9 cellular contexts compared by ENCODE assay signal in the genomic region with DNA sequence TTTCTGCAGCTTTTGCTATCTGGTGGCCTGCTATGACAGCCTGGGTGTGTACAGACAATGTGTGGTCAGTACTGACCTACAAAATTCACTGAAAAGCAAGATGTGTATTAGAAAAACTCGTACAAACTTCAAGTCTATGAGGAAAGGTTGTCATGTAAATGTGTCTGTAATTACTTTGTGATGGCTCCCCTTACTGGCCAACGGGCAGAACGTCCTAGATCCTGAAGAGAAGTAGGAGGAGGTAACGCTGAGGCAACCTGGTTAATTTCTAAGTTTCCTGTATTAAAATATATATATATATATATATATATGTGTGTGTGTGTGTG.
DNase-seq lines count a peak whose midpoint lies in the region; ATAC-seq and TF ChIP-seq lines count a peak whose summit lies in the region.
"Had no signal": no experiment of that assay in that cellular context is flagged by ENCODE, and none has a peak within 500 bp of the region (broad histone marks: within the 10 kb centered on the region; RNA-seq: fewer than 3 reads in every experiment).

No MANE protein-coding gene starts in this region.

- no peak overlapping the region for H3K27ac ChIP-seq in right atrium auricular region

- peaks cover 6% of the 10 kb centered on the region for H3K27me3 Mint-ChIP-seq in Caco-2 (ENCODE audit: insufficient read depth, unreplicated experiment)
- peaks cover 8% of the 10 kb centered on the region for H3K27me3 Mint-ChIP-seq in activated CD8-positive, alpha-beta T cell treated with anti-CD3 and anti-CD28 coated beads, Interleukin-2, amount 10 ng/mL, durations not matched to agents 7 days and 5 days (ENCODE audit: low read depth)
- H3K27me3 Mint-ChIP-seq in stimulated activated naive B cell treated with anti-CD40 and anti-IgM and Interleukin-4, amounts not matched to agents 10 μg/mL and 1 μg/mL and 100 μg/mL, for 72 hours, result no peaks in the 10 kb centered on the region

- POLR2A ChIA-PET in Caco-2 (lab: Charles Lee), result no interaction called here
- POLR2A ChIA-PET in activated CD8-positive, alpha-beta T cell treated with anti-CD3 and anti-CD28 coated beads, Interleukin-2, amount 10 ng/mL, durations not matched to agents 7 days and 5 days (lab: Charles Lee), result interaction anchor here (0.5 kb wide), 1 partner anchor 1922 kb away, joined by 9 read pairs; no protein-coding TSS in a partner anchor

- H3K36me3 ChIP-seq in Caco-2 (ENCODE audit: control insufficient read depth, insufficient read depth, low read length) (no peaks in the 10 kb centered on the region), right atrium auricular region (no peaks in the 10 kb centered on the region)

- H3K4me1 Mint-ChIP-seq in Caco-2 (ENCODE audit: low read depth, unreplicated experiment), result no peaks in the 10 kb centered on the region
- no peaks in the 10 kb centered on the region for H3K4me1 Mint-ChIP-seq in activated CD8-positive, alpha-beta T cell treated with anti-CD3 and anti-CD28 coated beads, Interleukin-2, amount 10 ng/mL, durations not matched to agents 7 days and 5 days (ENCODE audit: low read depth)
- H3K4me1 Mint-ChIP-seq in stimulated activated naive B cell treated with anti-CD40 and anti-IgM and Interleukin-4, amounts not matched to agents 10 μg/mL and 1 μg/mL and 100 μg/mL, for 72 hours, result no peaks in the 10 kb centered on the region

- no TSS peak for BruUV-seq in Caco-2 (replicated peaks; lab: Mats Ljungman, UMichigan)

- H3K4me3 ChIP-seq in Caco-2 (ENCODE audit: low read depth, low read length), result no peak overlapping the region
- H3K4me3 ChIP-seq in right atrium auricular region, result no peak overlapping the region

- intact Hi-C loops in Caco-2 (cut with micrococcal nuclease; ENCODE audit: unreplicated experiment), result loop anchor here (1.0 to 5.0 kb wide), 4 partner anchors 36 to 297 kb away; no protein-coding TSS in a partner anchor
- intact Hi-C loops in posterior vena cava (cut with DNase I), result loop anchor here (10.0 kb wide), 2 partner anchors 294 to 684 kb away; no protein-coding TSS in a partner anchor

- no peaks in the 10 kb centered on the region for H3K9me3 Mint-ChIP-seq in Caco-2 (ENCODE audit: unreplicated experiment)
- no peaks in the 10 kb centered on the region for H3K9me3 Mint-ChIP-seq in activated CD8-positive, alpha-beta T cell treated with anti-CD3 and anti-CD28 coated beads, Interleukin-2, amount 10 ng/mL, durations not matched to agents 7 days and 5 days (ENCODE audit: insufficient read depth)
- H3K9me3 Mint-ChIP-seq in stimulated activated naive B cell treated with anti-CD40 and anti-IgM and Interleukin-4, amounts not matched to agents 10 μg/mL and 1 μg/mL and 100 μg/mL, for 72 hours, result no peaks in the 10 kb centered on the region
- H3K9me3 Mint-ChIP-seq: T-helper 1 cell treated with Interleukin-12 subunit alpha and Interleukin-12 subunit beta and Interleukin-4 antibody, amounts not matched to agents 30 μg/mL and 1 μg/mL, for 36 hours had no signal

- CTCF ChIA-PET in Caco-2 (lab: Charles Lee), result no interaction called here
- CTCF ChIA-PET in activated CD8-positive, alpha-beta T cell treated with anti-CD3 and anti-CD28 coated beads, Interleukin-2, amount 10 ng/mL, durations not matched to agents 7 days and 5 days (lab: Charles Lee), result interaction anchor here (1.5 kb wide), 1 partner anchor 28 kb away, joined by 4 read pairs; no protein-coding TSS in a partner anchor

- DNase-seq in Caco-2 (peak; percentile 48 to 49), NCI-H2081 treated with DMSO at 0.1 percent for 48 hours (lab: John Stamatoyannopoulos, UW) (peak; percentile 50), right atrium auricular region (ENCODE audit: low spot score) (peak; percentile 59), posterior vena cava (ENCODE audit: low spot score) (no peak)
- DNase-seq in activated CD8-positive, alpha-beta T cell treated with anti-CD3 and anti-CD28 coated beads, Interleukin-2, amount 10 ng/mL, durations not matched to agents 7 days and 5 days, result peak; percentile 25
- peak; percentile 9 for DNase-seq in stimulated activated naive B cell treated with anti-CD40 and anti-IgM and Interleukin-4, amounts not matched to agents 10 μg/mL and 1 μg/mL and 100 μg/mL, for 72 hours

- peak; percentile 85 for ATAC-seq in GM18907 (IDR thresholded peaks at IDR 0.05; ENCODE audit: unreplicated experiment)
- peak; percentile 83 for ATAC-seq in HG03103 (IDR thresholded peaks at IDR 0.05; ENCODE audit: low read depth, unreplicated experiment)
- no peak for ATAC-seq in activated CD8-positive, alpha-beta T cell treated with anti-CD3 and anti-CD28 coated beads, Interleukin-2, amount 10 ng/mL, durations not matched to agents 7 days and 5 days
- ATAC-seq in stimulated activated naive B cell treated with anti-CD40 and anti-IgM and Interleukin-4, amounts not matched to agents 10 μg/mL and 1 μg/mL and 100 μg/mL, for 72 hours (replicated peaks), result peak; percentile 80 to 82

- H3K27ac Mint-ChIP-seq in Caco-2 (ENCODE audit: unreplicated experiment), result no peak overlapping the region
- no peak overlapping the region for H3K27ac Mint-ChIP-seq in activated CD8-positive, alpha-beta T cell treated with anti-CD3 and anti-CD28 coated beads, Interleukin-2, amount 10 ng/mL, durations not matched to agents 7 days and 5 days
- no peak overlapping the region for H3K27ac Mint-ChIP-seq in stimulated activated naive B cell treated with anti-CD40 and anti-IgM and Interleukin-4, amounts not matched to agents 10 μg/mL and 1 μg/mL and 100 μg/mL, for 72 hours
- H3K27ac Mint-ChIP-seq: T-helper 1 cell treated with Interleukin-12 subunit alpha and Interleukin-12 subunit beta and Interleukin-4 antibody, amounts not matched to agents 30 μg/mL and 1 μg/mL, for 36 hours had no signal

- no peak overlapping the region for H3K4me3 Mint-ChIP-seq in Caco-2 (ENCODE audit: unreplicated experiment)
- H3K4me3 Mint-ChIP-seq in activated CD8-positive, alpha-beta T cell treated with anti-CD3 and anti-CD28 coated beads, Interleukin-2, amount 10 ng/mL, durations not matched to agents 7 days and 5 days, result no peak overlapping the region
- no peak overlapping the region for H3K4me3 Mint-ChIP-seq in stimulated activated naive B cell treated with anti-CD40 and anti-IgM and Interleukin-4, amounts not matched to agents 10 μg/mL and 1 μg/mL and 100 μg/mL, for 72 hours
- H3K4me3 Mint-ChIP-seq: T-helper 1 cell treated with Interleukin-12 subunit alpha and Interleukin-12 subunit beta and Interleukin-4 antibody, amounts not matched to agents 30 μg/mL and 1 μg/mL, for 36 hours had no signal

- TF ChIP-seq CTCF in Caco-2 (IDR thresholded peaks at IDR 0.05; ENCODE audit: insufficient read depth in 1 of 2, low read depth in 1 of 2, low read length in 1 of 2, severe bottlenecking in 1 of 2, unreplicated experiment in 1 of 2) (peak; percentile 37 to 73), right atrium auricular region (IDR thresholded peaks at IDR 0.05) (peak in 1 of 2 donors; percentile 58)

- H3K9me3 ChIP-seq in Caco-2, result no peaks in the 10 kb centered on the region
- H3K9me3 ChIP-seq in right atrium auricular region, result no peaks in the 10 kb centered on the region

- no peaks in the 10 kb centered on the region for H3K36me3 Mint-ChIP-seq in Caco-2 (ENCODE audit: insufficient read depth, unreplicated experiment)
- H3K36me3 Mint-ChIP-seq in activated CD8-positive, alpha-beta T cell treated with anti-CD3 and anti-CD28 coated beads, Interleukin-2, amount 10 ng/mL, durations not matched to agents 7 days and 5 days (ENCODE audit: low read depth), result no peaks in the 10 kb centered on the region
- no peaks in the 10 kb centered on the region for H3K36me3 Mint-ChIP-seq in stimulated activated naive B cell treated with anti-CD40 and anti-IgM and Interleukin-4, amounts not matched to agents 10 μg/mL and 1 μg/mL and 100 μg/mL, for 72 hours

- H3K27me3 ChIP-seq in Caco-2 (replicated peaks; ENCODE audit: control insufficient read depth, insufficient read depth, low read length), result no peaks in the 10 kb centered on the region
- no peaks in the 10 kb centered on the region for H3K27me3 ChIP-seq in right atrium auricular region

- H3K4me1 ChIP-seq in Caco-2 (no peaks in the 10 kb centered on the region), right atrium auricular region (no peaks in the 10 kb centered on the region)
